ENCODE assay signal across 29 cellular contexts in genomic region chr1:20086800-20087199, GRCh38. TPM values are rescaled to one million over a fixed set of nuclear protein-coding genes. Genes with fewer than 3 reads are reported as not detected.
"Had no signal": no experiment of that assay in that cellular context is flagged by ENCODE, and none has a peak within 500 bp of the region (broad histone marks: within the 10 kb centered on the region; RNA-seq: fewer than 3 reads in every experiment).

No MANE protein-coding gene starts in this region.

- H2AFZ ChIP-seq: neural progenitor cell, parathyroid adenoma had no signal

- H3K36me3 ChIP-seq: esophagus squamous epithelium, gastrocnemius medialis, neural progenitor cell, prostate gland, suprapubic skin, transverse colon, upper lobe of right lung, uterus had no signal

- H3K4me3 ChIP-seq: coronary artery, esophagus squamous epithelium, gastrocnemius medialis, lung, neural progenitor cell, prostate gland, right atrium auricular region, smooth muscle cell, suprapubic skin, transverse colon, upper lobe of right lung, uterus had no signal

- H3K4me2 ChIP-seq: neural progenitor cell, smooth muscle cell had no signal

- DNase-seq: dermis blood vessel endothelial cell; effector memory CD4-positive, alpha-beta T cell; esophagus squamous epithelium; foreskin fibroblast; gastrocnemius medialis; head of caudate nucleus; stimulated activated CD4-positive, alpha-beta T cell treated with anti-CD3 and anti-CD28 coated beads, Interleukin-12 subunit alpha, Interleukin-12 subunit beta, amount 100 ng/mL, for 4 hours; stimulated activated CD4-positive, alpha-beta T cell treated with anti-CD3 and anti-CD28 coated beads, Interleukin-1b, Interleukin-23, amount 100 ng/mL, for 48 hours; stimulated activated CD4-positive, alpha-beta T cell treated with anti-CD3 and anti-CD28 coated beads, Interleukin-4, amount 100 ng/mL, for 1 hour; stimulated activated CD8-positive, alpha-beta memory T cell treated with anti-CD3 and anti-CD28 coated beads, Interleukin-4, amount 100 ng/mL, for 48 hours; stimulated activated naive CD4-positive, alpha-beta T cell; stimulated activated naive CD8-positive, alpha-beta T cell treated with anti-CD3 and anti-CD28 coated beads, Interleukin-15, amount 100 ng/mL, for 72 hours; transverse colon; upper lobe of right lung; uterus had no signal

- H3K9me3 ChIP-seq: esophagus squamous epithelium, gastrocnemius medialis, prostate gland, right atrium auricular region, suprapubic skin, transverse colon, upper lobe of right lung, uterus had no signal

- H3K79me2 ChIP-seq: parathyroid adenoma had no signal

- H3K27me3 ChIP-seq: gastrocnemius medialis, neural progenitor cell, right atrium auricular region, suprapubic skin, transverse colon, upper lobe of right lung, uterus had no signal

- H3K4me1 ChIP-seq: esophagus squamous epithelium, gastrocnemius medialis, neural progenitor cell, parathyroid adenoma, prostate gland, suprapubic skin, transverse colon, upper lobe of right lung, uterus had no signal

- ATAC-seq: gastrocnemius medialis; sciatic nerve; stimulated activated naive CD8-positive, alpha-beta T cell treated with anti-CD3 and anti-CD28 coated beads, Interleukin-15, amount 100 ng/mL, for 72 hours; upper lobe of right lung had no signal

- H3K27ac ChIP-seq: coronary artery, esophagus squamous epithelium, gastrocnemius medialis, neural progenitor cell, parathyroid adenoma, prostate gland, right atrium auricular region, suprapubic skin, transverse colon, upper lobe of right lung, uterus had no signal

- H3K9ac ChIP-seq: neural progenitor cell, parathyroid adenoma had no signal

RNA-seq across cellular contexts. Expression of gene PLA2G5, which starts 16.8 kb away (rescaled TPM):
- total RNA-seq: dermis blood vessel endothelial cell, endothelial cell of umbilical vein, epithelial cell of proximal tubule, gastrocnemius medialis, mononuclear cell had no signal

RNA-seq across cellular contexts. Expression of gene PLA2G2D, which starts 32.5 kb away (rescaled TPM):
- total RNA-seq: dermis blood vessel endothelial cell, endothelial cell of umbilical vein, epithelial cell of proximal tubule, gastrocnemius medialis, glomerular endothelial cell, mononuclear cell, osteoblast, prostate gland, right atrium auricular region, sciatic nerve, smooth muscle cell, suprapubic skin, upper lobe of right lung, uterus had no signal

RNA-seq across cellular contexts. Expression of gene PLA2G2F, which starts 52.3 kb away (rescaled TPM):
- total RNA-seq: dermis blood vessel endothelial cell, endothelial cell of umbilical vein, gastrocnemius medialis, glomerular endothelial cell, lung, mononuclear cell, osteoblast, right atrium auricular region, sciatic nerve, upper lobe of right lung had no signal
